Comparison of ENCODE assay signal across 14 cellular contexts in genomic region chr9:84238652-84239051, GRCh38.
DNase-seq lines count a peak whose midpoint lies in the region; TF ChIP-seq lines count a peak whose summit lies in the region.
"Had no signal": no experiment of that assay in that cellular context is flagged by ENCODE, and none has a peak within 500 bp of the region (broad histone marks: within the 10 kb centered on the region; RNA-seq: fewer than 3 reads in every experiment).

No MANE protein-coding gene starts in this region.

- H3K9me3 Mint-ChIP-seq in brain (peaks cover 8 to 25% (median 16%) of the 10 kb centered on the region in 5 experiments), type B pancreatic cell (peaks cover 18% of the 10 kb centered on the region)

- H3K36me3 Mint-ChIP-seq in brain (peaks cover 6% of the 10 kb centered on the region), type B pancreatic cell (no peaks in the 10 kb centered on the region)
- H3K36me3 Mint-ChIP-seq: CD8-positive, alpha-beta T cell had no signal

- H3K4me3 ChIP-seq in LNCaP clone FGC (ENCODE audit: low read depth, low read length), result no peak overlapping the region
- H3K4me3 ChIP-seq: left lung had no signal

- DNase-seq in stimulated activated CD4-positive, alpha-beta T cell treated with anti-CD3 and anti-CD28 coated beads, Interleukin-15, amount 100 ng/mL, for 24 hours, result peak; percentile 3
- no peak for DNase-seq in stimulated activated CD4-positive, alpha-beta T cell treated with anti-CD3 and anti-CD28 coated beads, Interleukin-1b, Interleukin-23, amount 100 ng/mL, for 48 hours
- DNase-seq in LNCaP clone FGC (ENCODE audit: low read depth) (no peak), type B pancreatic cell (ENCODE audit: extremely low spot score, unreplicated experiment) (no peak), NOMO-1 treated with DMSO at 0.1 percent for 48 hours (lab: John Stamatoyannopoulos, UW; ENCODE audit: unreplicated experiment) (no peak), retina (no peak), kidney glomerular epithelial cell (lab: John Stamatoyannopoulos, UW) (no peak)
- DNase-seq: CD8-positive, alpha-beta T cell; left lung; NCI-H446; nucleus accumbens; stimulated activated naive CD4-positive, alpha-beta T cell treated with Interleukin-2 at 50 U/mL for 16 hours; T1000 had no signal

- no peak overlapping the region for H3K4me3 Mint-ChIP-seq in brain
- H3K4me3 Mint-ChIP-seq in type B pancreatic cell, result no peak overlapping the region
- H3K4me3 Mint-ChIP-seq: CD8-positive, alpha-beta T cell had no signal

- TF ChIP-seq CTCF in LNCaP clone FGC (IDR thresholded peaks at IDR 0.05; ENCODE audit: control insufficient read depth, extremely low read depth, insufficient read depth), result peak; percentile 40
- no peak for TF ChIP-seq CTCF in brain (conservative IDR thresholded peaks at IDR 0.05)
- TF ChIP-seq CTCF in type B pancreatic cell (conservative IDR thresholded peaks at IDR 0.05), result peak; percentile 37

- H3K4me1 Mint-ChIP-seq in brain (peaks cover 44% of the 10 kb centered on the region), type B pancreatic cell (ENCODE audit: unreplicated experiment) (peaks cover 3% of the 10 kb centered on the region)

- peak overlapping the region in 3 of 5 experiments; percentile 67 to 91 (median 84) for H3K27ac Mint-ChIP-seq in brain
- no peak overlapping the region for H3K27ac Mint-ChIP-seq in type B pancreatic cell
- H3K27ac Mint-ChIP-seq: CD8-positive, alpha-beta T cell had no signal

- H3K27me3 Mint-ChIP-seq in brain, result peaks cover 3% of the 10 kb centered on the region
- H3K27me3 Mint-ChIP-seq in type B pancreatic cell, result no peaks in the 10 kb centered on the region

Comparison
In these comparisons a context has a peak if more than half of its experiments do, and no peak if none do; other contexts are left out.
1. CTCF ChIP-seq: peak in LNCaP clone FGC (single experiment) and type B pancreatic cell (single experiment); none in brain (0 of 2).